In the genomic region with DNA sequence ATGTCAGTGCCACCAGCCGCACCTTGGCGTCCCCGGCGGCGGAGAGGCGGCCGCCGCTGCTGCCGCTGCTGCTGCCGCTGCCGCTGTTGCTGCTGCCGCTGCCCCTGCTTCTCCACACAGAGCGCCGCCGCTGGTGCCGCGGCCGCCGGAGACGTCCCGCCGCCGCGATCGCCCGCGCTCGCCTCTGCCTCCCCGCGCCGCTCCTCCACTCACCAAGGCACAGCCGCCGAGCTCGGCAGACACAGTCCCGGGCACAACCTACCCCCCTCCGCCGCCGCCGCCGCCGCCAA, we compare ENCODE assay signal across 8 cellular contexts. TPM values are rescaled to one million over a fixed set of nuclear protein-coding genes. Genes with fewer than 3 reads are reported as not detected.
DNase-seq lines count a peak whose midpoint lies in the region; ATAC-seq and TF ChIP-seq lines count a peak whose summit lies in the region.

A gene (minus strand): TSS at position 260 of the 290 bp plus-strand sequence.

- intact Hi-C loops in PC-3 (cut with micrococcal nuclease) = loop anchor here (2.0 to 10.0 kb wide), 6 partner anchors 82 to 926 kb away; a partner anchor contains a TSS

- H3K9ac ChIP-seq in PC-3 (ENCODE audit: low read length) = peak within 1 kb of the TSS; percentile 94
- peak within 1 kb of the TSS; percentile 85 for H3K9ac ChIP-seq in neural cell (ENCODE audit: low read length)

- H3K27me3 ChIP-seq in DOHH2 (ENCODE audit: control insufficient read depth, low read length) (peaks cover 11% of the 10 kb centered on the region), PC-3 (ENCODE audit: low read length) (no peaks in the 10 kb centered on the region), neural cell (ENCODE audit: insufficient read depth, low read depth, low read length) (no peaks in the 10 kb centered on the region)

- no peaks in the 10 kb centered on the region for H3K9me2 ChIP-seq in DOHH2 (replicated peaks; ENCODE audit: control insufficient read depth, low read length)
- no peaks in the 10 kb centered on the region for H3K9me2 ChIP-seq in PC-3 (replicated peaks; ENCODE audit: low read length)
- H3K9me2 ChIP-seq in neural cell (ENCODE audit: insufficient read depth, low read length) = no peaks in the 10 kb centered on the region

- POLR2A ChIA-PET in PC-3 (lab: Charles Lee; ENCODE audit: unreplicated experiment) = interaction anchor here (0.6 to 1.6 kb wide), 4 partner anchors 9 to 385 kb away, joined by 3 to 8 read pairs (median 6); no protein-coding TSS in a partner anchor

- H3K4me2 ChIP-seq in DOHH2 (ENCODE audit: low read length) = peak within 1 kb of the TSS; percentile 97
- H3K4me2 ChIP-seq in PC-3 (ENCODE audit: low read length) = peak within 1 kb of the TSS; percentile 96
- peak within 1 kb of the TSS; percentile 49 for H3K4me2 ChIP-seq in neural cell (ENCODE audit: low read length)

- no peak for DNase-seq in PC-3
- no peak for DNase-seq in epithelial cell of prostate (ENCODE audit: low read depth, low spot score)
- no peak for DNase-seq in NCI-H2171 (lab: John Stamatoyannopoulos, UW)
- no peak for DNase-seq in SW 1271 (lab: John Stamatoyannopoulos, UW)
- no peak for DNase-seq in NCI-H2107 (lab: John Stamatoyannopoulos, UW)

- H3K4me1 ChIP-seq in DOHH2 (ENCODE audit: control insufficient read depth, low read length) (peaks cover 53% of the 10 kb centered on the region), PC-3 (ENCODE audit: insufficient read depth, low read length) (peaks cover 27% of the 10 kb centered on the region)

- ATAC-seq in GM21737 (IDR thresholded peaks at IDR 0.05; ENCODE audit: unreplicated experiment) (peak; percentile 5), PC-3 (peak; percentile 3; the same call in 1 of the 2 replicates)

- H3K9me3 ChIP-seq in DOHH2 (ENCODE audit: control insufficient read depth, insufficient read depth, low read length) = no peaks in the 10 kb centered on the region
- no peaks in the 10 kb centered on the region for H3K9me3 ChIP-seq in PC-3 (ENCODE audit: low read length)
- H3K9me3 ChIP-seq in neural cell (ENCODE audit: low read length) = no peaks in the 10 kb centered on the region

- peak; percentile 21 for TF ChIP-seq RAD21 in neural cell (conservative IDR thresholded peaks at IDR 0.05)

- no peaks in the 10 kb centered on the region for H3K36me3 ChIP-seq in DOHH2 (ENCODE audit: control insufficient read depth, low read length)
- H3K36me3 ChIP-seq in PC-3 (ENCODE audit: low read depth, low read length) = no peaks in the 10 kb centered on the region
- H3K36me3 ChIP-seq in neural cell (ENCODE audit: insufficient read depth, low read length) = no peaks in the 10 kb centered on the region

- BruUV-seq in PC-3 (replicated peaks; lab: Mats Ljungman, UMichigan) = no TSS peak

- CTCF ChIA-PET in PC-3 (lab: Charles Lee) = interaction anchor here (1.0 kb wide), 1 partner anchor 384 kb away, joined by 3 read pairs; no protein-coding TSS in a partner anchor

- H4K20me1 ChIP-seq in DOHH2 (ENCODE audit: control insufficient read depth, insufficient read depth, low read depth, low read length) = peaks cover 6% of the 10 kb centered on the region; the same call in 1 of the 2 replicates
- H4K20me1 ChIP-seq in PC-3 (ENCODE audit: low read length) = peaks cover 21% of the 10 kb centered on the region
- H4K20me1 ChIP-seq in neural cell (ENCODE audit: insufficient read depth) = no peaks in the 10 kb centered on the region

- TF ChIP-seq EP300 in neural cell (conservative IDR thresholded peaks at IDR 0.05; ENCODE audit: poor library complexity, severe bottlenecking) = no peak

- H3K79me2 ChIP-seq in DOHH2 (ENCODE audit: control insufficient read depth, low read length) (peaks cover 32% of the 10 kb centered on the region), PC-3 (ENCODE audit: low read length) (peaks cover 53% of the 10 kb centered on the region), neural cell (replicated peaks; ENCODE audit: insufficient read depth, low read length) (peaks cover 31% of the 10 kb centered on the region)

- H3K4me3 ChIP-seq in DOHH2 (ENCODE audit: low read length) (peak within 1 kb of the TSS; percentile 98), PC-3 (ENCODE audit: low read length) (peak within 1 kb of the TSS; percentile 97), neural cell (ENCODE audit: low read length) (peak within 1 kb of the TSS; percentile 75)

- peak within 1 kb of the TSS; percentile 83 for H3K27ac ChIP-seq in DOHH2 (ENCODE audit: low read depth, low read length)
- peak within 1 kb of the TSS; percentile 93 for H3K27ac ChIP-seq in PC-3 (ENCODE audit: low read length)
- peak within 1 kb of the TSS; percentile 96 for H3K27ac ChIP-seq in epithelial cell of prostate
- H3K27ac ChIP-seq in neural cell (ENCODE audit: low read length) = peak within 1 kb of the TSS; percentile 89

- peaks cover 19% of the 10 kb centered on the region for H3F3A ChIP-seq in DOHH2 (ENCODE audit: control insufficient read depth, insufficient read depth)
- no peaks in the 10 kb centered on the region for H3F3A ChIP-seq in PC-3 (ENCODE audit: low read length, unreplicated experiment)
- peaks cover 2% of the 10 kb centered on the region for H3F3A ChIP-seq in neural cell (ENCODE audit: insufficient read depth, low read length, poor library complexity, severe bottlenecking)

- TF ChIP-seq CTCF in DOHH2 (IDR thresholded peaks at IDR 0.05; ENCODE audit: low read depth, low read length, poor library complexity, severe bottlenecking) (no peak), PC-3 (conservative IDR thresholded peaks at IDR 0.05; ENCODE audit: low read depth, low read length) (no peak), neural cell (IDR thresholded peaks at IDR 0.05; ENCODE audit: poor library complexity, severe bottlenecking) (no peak)

- H2AFZ ChIP-seq in PC-3 (ENCODE audit: low read length) (peak within 1 kb of the TSS; percentile 86), neural cell (ENCODE audit: low read depth, low read length) (peak within 1 kb of the TSS; percentile 83)

TF ChIP-seq in neural cell, 6 proteins besides CTCF, POLR2A, EP300 and RAD21:
- TF ChIP-seq MXI1 (conservative IDR thresholded peaks at IDR 0.05; ENCODE audit: poor library complexity, severe bottlenecking) (peak; percentile 37), POLR2AphosphoS5 (IDR thresholded peaks at IDR 0.05) (peak; percentile 74), SMC3 (conservative IDR thresholded peaks at IDR 0.05; ENCODE audit: poor library complexity) (no peak), EZH2 (IDR thresholded peaks at IDR 0.05; ENCODE audit: borderline replicate concordance, insufficient read depth, low read length, poor library complexity, severe bottlenecking) (no peak), TAF1 (IDR thresholded peaks at IDR 0.05; ENCODE audit: low read depth) (no peak)
- TF ChIP-seq, protein P1, sequence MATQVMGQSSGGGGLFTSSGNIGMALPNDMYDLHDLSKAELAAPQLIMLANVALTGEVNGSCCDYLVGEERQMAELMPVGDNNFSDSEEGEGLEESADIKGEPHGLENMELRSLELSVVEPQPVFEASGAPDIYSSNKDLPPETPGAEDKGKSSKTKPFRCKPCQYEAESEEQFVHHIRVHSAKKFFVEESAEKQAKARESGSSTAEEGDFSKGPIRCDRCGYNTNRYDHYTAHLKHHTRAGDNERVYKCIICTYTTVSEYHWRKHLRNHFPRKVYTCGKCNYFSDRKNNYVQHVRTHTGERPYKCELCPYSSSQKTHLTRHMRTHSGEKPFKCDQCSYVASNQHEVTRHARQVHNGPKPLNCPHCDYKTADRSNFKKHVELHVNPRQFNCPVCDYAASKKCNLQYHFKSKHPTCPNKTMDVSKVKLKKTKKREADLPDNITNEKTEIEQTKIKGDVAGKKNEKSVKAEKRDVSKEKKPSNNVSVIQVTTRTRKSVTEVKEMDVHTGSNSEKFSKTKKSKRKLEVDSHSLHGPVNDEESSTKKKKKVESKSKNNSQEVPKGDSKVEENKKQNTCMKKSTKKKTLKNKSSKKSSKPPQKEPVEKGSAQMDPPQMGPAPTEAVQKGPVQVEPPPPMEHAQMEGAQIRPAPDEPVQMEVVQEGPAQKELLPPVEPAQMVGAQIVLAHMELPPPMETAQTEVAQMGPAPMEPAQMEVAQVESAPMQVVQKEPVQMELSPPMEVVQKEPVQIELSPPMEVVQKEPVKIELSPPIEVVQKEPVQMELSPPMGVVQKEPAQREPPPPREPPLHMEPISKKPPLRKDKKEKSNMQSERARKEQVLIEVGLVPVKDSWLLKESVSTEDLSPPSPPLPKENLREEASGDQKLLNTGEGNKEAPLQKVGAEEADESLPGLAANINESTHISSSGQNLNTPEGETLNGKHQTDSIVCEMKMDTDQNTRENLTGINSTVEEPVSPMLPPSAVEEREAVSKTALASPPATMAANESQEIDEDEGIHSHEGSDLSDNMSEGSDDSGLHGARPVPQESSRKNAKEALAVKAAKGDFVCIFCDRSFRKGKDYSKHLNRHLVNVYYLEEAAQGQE (IDR thresholded peaks at IDR 0.05; ENCODE audit: borderline replicate concordance) = no peak

RNA-seq across cellular contexts. Expression of the gene that starts here (rescaled TPM):
- 15.5 and 19.2 TPM in 2 replicates for total RNA-seq in PC-3 (2014; rRNA removed)
- polyA plus RNA-seq in neural cell = 63.1 and 78.2 TPM in 2 replicates
- polyA minus RNA-seq in neural cell = 158 and 165 TPM in 2 replicates
